ENCODE assay signal across 23 cellular contexts in genomic region chr16:81548901-81549546, GRCh38.
DNase-seq lines count a peak whose midpoint lies in the region; ATAC-seq, FAIRE-seq and TF ChIP-seq lines count a peak whose summit lies in the region.
"Had no signal": no experiment of that assay in that cellular context is flagged by ENCODE, and none has a peak within 500 bp of the region (broad histone marks: within the 10 kb centered on the region; RNA-seq: fewer than 3 reads in every experiment).

No MANE protein-coding gene starts in this region.

- peak overlapping the region; percentile 68 for H3K4me2 ChIP-seq in A549

- TF ChIP-seq RAD21 in A549 (conservative IDR thresholded peaks at IDR 0.05 in 1 of 2, IDR thresholded peaks at IDR 0.05 in 1 of 2) = no peak

- peaks cover 13% of the 10 kb centered on the region for H3K27me3 Mint-ChIP-seq in endothelial cell (ENCODE audit: unreplicated experiment)
- H3K27me3 Mint-ChIP-seq in activated naive CD4-positive, alpha-beta T cell treated with anti-CD3 and anti-CD28 coated beads for 36 hours (ENCODE audit: low read depth) = no peaks in the 10 kb centered on the region
- H3K27me3 Mint-ChIP-seq: activated naive CD8-positive, alpha-beta T cell; naive B cell had no signal

- POLR2A ChIA-PET in A549 (lab: Yijun Ruan, JAX) = no interaction called here

- intact Hi-C loops in mucosa of descending colon (cut with DNase I, micrococcal nuclease) = no loop called here
- intact Hi-C loops in activated naive CD4-positive, alpha-beta T cell treated with anti-CD3 and anti-CD28 coated beads for 36 hours (cut with micrococcal nuclease) = no loop called here

- no peaks in the 10 kb centered on the region for H3K27me3 ChIP-seq in H7 (ENCODE audit: control insufficient read depth, insufficient read depth, low read length)
- H3K27me3 ChIP-seq: BLaER1 treated with 17β-estradiol and CSF1 and Interleukin-3, amounts not matched to agents 10 nM and 100 nM; left lung had no signal

- ATAC-seq in A549 (peak; percentile 28 to 43), mucosa of descending colon (peak; percentile 77)
- ATAC-seq: left lung had no signal

- peak; percentile 55 to 68 for DNase-seq in A549 (ENCODE audit: low read depth in 1 of 2, low spot score in 1 of 2)
- DNase-seq in NCI-H526 (lab: John Stamatoyannopoulos, UW) = peak; percentile 48 to 80
- DNase-seq in endothelial cell (ENCODE audit: low spot score) = no peak
- DNase-seq in mucosa of descending colon = peak in 2 of 3 donors; percentile 54 to 63
- no peak for DNase-seq in activated CD4-positive, CD25-positive, alpha-beta regulatory T cell treated with anti-CD3 and anti-CD28 coated beads, Interleukin-2, amount 50 U/mL, for 72 hours
- DNase-seq in H7 = no peak
- DNase-seq in medulla oblongata (ENCODE audit: extremely low spot score) = no peak
- DNase-seq in activated naive CD4-positive, alpha-beta T cell treated with anti-CD3 and anti-CD28 coated beads for 36 hours = no peak
- DNase-seq: 8988T; activated T-cell treated with anti-CD3 and anti-CD28 coated beads, Interleukin-2, amount 50 U/mL, for 48 hours; foreskin melanocyte; Karpas-422; left lung; naive B cell; NCI-H1417; NCI-H2171 treated with DMSO at 0.1 percent for 48 hours; stimulated activated CD8-positive, alpha-beta memory T cell treated with anti-CD3 and anti-CD28 coated beads, Interleukin-4, amount 100 ng/mL, for 48 hours; substantia nigra; T-helper 1 cell had no signal

- H3K9me3 Mint-ChIP-seq in endothelial cell (ENCODE audit: unreplicated experiment) = no peaks in the 10 kb centered on the region
- H3K9me3 Mint-ChIP-seq in activated naive CD4-positive, alpha-beta T cell treated with anti-CD3 and anti-CD28 coated beads for 36 hours = peaks cover 2% of the 10 kb centered on the region

- no peaks in the 10 kb centered on the region for H3K36me3 ChIP-seq in mucosa of descending colon (ENCODE audit: low read depth)
- no peaks in the 10 kb centered on the region; the same call in none of the 2 replicates for H3K36me3 ChIP-seq in H7 (replicated peaks; ENCODE audit: control insufficient read depth, insufficient read depth, low read length)
- H3K36me3 ChIP-seq: left lung had no signal

- FAIRE-seq in A549 (lab: Jason Lieb, UNC) = no peak

- H3K27ac ChIP-seq in A549 = peak overlapping the region; percentile 64 to 86
- H3K27ac ChIP-seq: BLaER1 treated with 17β-estradiol and CSF1 and Interleukin-3, amounts not matched to agents 10 nM and 100 nM; coronary artery; left lung; VCaP had no signal

- H3K27ac Mint-ChIP-seq in endothelial cell (ENCODE audit: unreplicated experiment) = peak overlapping the region; percentile 42
- no peak overlapping the region for H3K27ac Mint-ChIP-seq in activated naive CD4-positive, alpha-beta T cell treated with anti-CD3 and anti-CD28 coated beads for 36 hours
- H3K27ac Mint-ChIP-seq: activated naive CD8-positive, alpha-beta T cell had no signal

- H3K9me3 ChIP-seq in A549 = no peaks in the 10 kb centered on the region
- no peaks in the 10 kb centered on the region for H3K9me3 ChIP-seq in mucosa of descending colon
- H3K9me3 ChIP-seq: BLaER1 treated with 17β-estradiol and CSF1 and Interleukin-3, amounts not matched to agents 10 nM and 100 nM; left lung had no signal

- no peak overlapping the region for H3K4me3 ChIP-seq in A549
- no peak overlapping the region for H3K4me3 ChIP-seq in mucosa of descending colon
- H3K4me3 ChIP-seq in H7 (ENCODE audit: insufficient read depth, low read depth, low read length) = no peak overlapping the region
- H3K4me3 ChIP-seq: BLaER1 treated with 17β-estradiol and CSF1 and Interleukin-3, amounts not matched to agents 10 nM and 100 nM; coronary artery; left lung had no signal

- CTCF ChIA-PET in A549 (lab: Yijun Ruan, JAX) = interaction anchor here (1.5 to 3.5 kb wide), 5 partner anchors 10 to 175 kb away, joined by 3 to 9 read pairs (median 5); no protein-coding TSS in a partner anchor
- CTCF ChIA-PET in activated naive CD4-positive, alpha-beta T cell treated with anti-CD3 and anti-CD28 coated beads for 36 hours (lab: Charles Lee) = interaction anchor here (0.6 kb wide), 1 partner anchor 146 kb away, joined by 4 read pairs; no protein-coding TSS in a partner anchor

- H3K4me3 Mint-ChIP-seq in endothelial cell (ENCODE audit: unreplicated experiment) = no peak overlapping the region
- no peak overlapping the region for H3K4me3 Mint-ChIP-seq in activated naive CD4-positive, alpha-beta T cell treated with anti-CD3 and anti-CD28 coated beads for 36 hours
- H3K4me3 Mint-ChIP-seq: activated naive CD8-positive, alpha-beta T cell; naive B cell had no signal

- WGBS in A549 (ENCODE audit: missing lambda C conversion rate) = 20% methylated on average over 10 of the region's 10 CpGs

- H3K36me3 Mint-ChIP-seq in endothelial cell (ENCODE audit: low read depth, unreplicated experiment) = peaks cover 11% of the 10 kb centered on the region
- peaks cover 1% of the 10 kb centered on the region for H3K36me3 Mint-ChIP-seq in activated naive CD4-positive, alpha-beta T cell treated with anti-CD3 and anti-CD28 coated beads for 36 hours (ENCODE audit: low read depth)
- H3K36me3 Mint-ChIP-seq: activated naive CD8-positive, alpha-beta T cell had no signal

- H3K4me1 Mint-ChIP-seq in endothelial cell (ENCODE audit: unreplicated experiment) = peaks cover 84% of the 10 kb centered on the region
- peaks cover 49% of the 10 kb centered on the region for H3K4me1 Mint-ChIP-seq in activated naive CD4-positive, alpha-beta T cell treated with anti-CD3 and anti-CD28 coated beads for 36 hours (ENCODE audit: low read depth)

- no peak for TF ChIP-seq EP300 in A549 (IDR thresholded peaks at IDR 0.05)

- TF ChIP-seq CTCF in A549 (IDR thresholded peaks at IDR 0.05) (no peak), endothelial cell (IDR thresholded peaks at IDR 0.05; ENCODE audit: unreplicated experiment) (no peak), mucosa of descending colon (IDR thresholded peaks at IDR 0.05) (no peak)

- H3K4me1 ChIP-seq in A549 (peaks cover 100% of the 10 kb centered on the region), mucosa of descending colon (ENCODE audit: low read depth) (peaks cover 41% of the 10 kb centered on the region)

- no peak for TF ChIP-seq POLR2A in A549 (IDR thresholded peaks at IDR 0.05; ENCODE audit: low read length)

TF ChIP-seq in A549, 52 proteins besides CTCF, POLR2A, EP300 and RAD21:
- TF ChIP-seq FOSB (CRISPR knock-in tag; IDR thresholded peaks at IDR 0.05) (no peak), RARB (CRISPR knock-in tag; IDR thresholded peaks at IDR 0.05) (no peak), ZC3H11A (IDR thresholded peaks at IDR 0.05) (no peak), SREBF2 (IDR thresholded peaks at IDR 0.05) (no peak), HOXB5 (CRISPR knock-in tag; IDR thresholded peaks at IDR 0.05) (no peak), HMGXB4 (CRISPR knock-in tag; IDR thresholded peaks at IDR 0.05; ENCODE audit: borderline replicate concordance) (no peak), MAFK (IDR thresholded peaks at IDR 0.05; ENCODE audit: partially characterized antibody) (peak; percentile 56), SMC3 (IDR thresholded peaks at IDR 0.05) (0 out of 3 replicates have a peak, but pooled peaks have one; percentile 7)

Comparison
In these comparisons a context has a peak if more than half of its experiments do, and no peak if none do; other contexts are left out.
1. DNase-seq: peak in A549 (2 of 2), NCI-H526 (2 of 2) and mucosa of descending colon (2 of 3); none in endothelial cell (single experiment), activated CD4-positive, CD25-positive, alpha-beta regulatory T cell treated with anti-CD3 and anti-CD28 coated beads, Interleukin-2, amount 50 U/mL, for 72 hours (single experiment), H7 (single experiment), medulla oblongata (single experiment) and activated naive CD4-positive, alpha-beta T cell treated with anti-CD3 and anti-CD28 coated beads for 36 hours (single experiment).